In the genomic region with DNA sequence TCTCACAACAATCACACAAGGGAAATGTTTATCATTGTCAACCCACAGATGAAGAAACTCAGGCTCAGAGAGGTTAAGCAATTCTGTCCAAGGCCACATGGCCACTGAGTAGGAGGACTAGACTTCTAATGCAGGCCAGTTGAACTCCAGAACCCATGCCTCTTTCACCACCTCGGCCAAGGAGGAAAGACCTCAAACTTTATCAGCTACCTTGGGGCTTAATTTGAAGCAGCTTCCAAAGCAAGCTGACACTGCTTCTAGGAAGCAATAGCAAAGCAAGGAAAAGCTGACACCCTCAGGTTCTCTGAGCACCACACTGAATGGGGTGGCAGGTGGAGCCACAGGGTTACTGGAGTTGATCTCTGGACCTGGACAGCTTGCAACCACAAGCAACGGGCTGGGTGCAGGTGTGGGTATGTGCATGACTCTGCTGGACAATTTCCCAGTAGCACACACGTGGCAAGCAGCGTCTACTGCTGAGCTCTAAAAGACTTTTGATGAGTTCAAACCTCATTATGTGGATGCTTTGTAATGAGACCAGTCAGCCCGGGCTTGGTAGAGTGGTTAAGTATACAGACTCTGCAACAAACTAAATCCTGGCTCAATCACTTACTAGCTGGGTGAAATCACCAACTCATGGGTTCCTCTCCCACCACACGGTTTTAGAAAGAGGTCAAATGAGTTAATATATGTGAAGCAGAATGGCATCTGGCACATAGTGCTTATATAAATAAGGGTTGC, we compare ENCODE assay signal across 8 cellular contexts. TPM values are rescaled to one million over a fixed set of nuclear protein-coding genes. Genes with fewer than 3 reads are reported as not detected.
DNase-seq lines count a peak whose midpoint lies in the region; ATAC-seq and TF ChIP-seq lines count a peak whose summit lies in the region.

No MANE protein-coding gene starts in this region.

- H3K4me2 ChIP-seq in parathyroid adenoma (ENCODE audit: low read length), result no peak overlapping the region

- TF ChIP-seq CTCF in coronary artery (IDR thresholded peaks at IDR 0.05) (no peak), parathyroid adenoma (IDR thresholded peaks at IDR 0.05) (no peak), WERI-Rb-1 (IDR thresholded peaks at IDR 0.05; ENCODE audit: low read depth, low read length) (no peak)

- no peaks in the 10 kb centered on the region for H3K9me3 ChIP-seq in parathyroid adenoma (ENCODE audit: control insufficient read depth, low read length)
- no peaks in the 10 kb centered on the region for H3K9me3 ChIP-seq in WERI-Rb-1 (ENCODE audit: severe bottlenecking)

- DNase-seq in Jurkat, Clone E6-1 (ENCODE audit: low read depth, low spot score), result peak; percentile 31
- DNase-seq in coronary artery (ENCODE audit: low spot score), result no peak
- DNase-seq in stimulated activated CD4-positive, alpha-beta T cell treated with anti-CD3 and anti-CD28 coated beads, Interleukin-4, amount 100 ng/mL, for 1 hour, result no peak
- DNase-seq in activated T-cell treated with anti-CD3 and anti-CD28 coated beads, Interleukin-2, amount 50 U/mL, for 1 hour, result no peak
- no peak for DNase-seq in WERI-Rb-1

- H3K4me1 ChIP-seq in parathyroid adenoma, result peaks cover 35% of the 10 kb centered on the region

- peak overlapping the region; percentile 32 to 73 for H3K27ac ChIP-seq in coronary artery
- H3K27ac ChIP-seq in parathyroid adenoma, result peak overlapping the region; percentile 55
- H3K27ac ChIP-seq in WERI-Rb-1, result no peak overlapping the region

- H3K4me3 ChIP-seq in Jurkat, Clone E6-1 (ENCODE audit: low read length), result no peak overlapping the region
- H3K4me3 ChIP-seq in coronary artery (no peak overlapping the region), parathyroid adenoma (ENCODE audit: low read depth, low read length) (no peak overlapping the region), WERI-Rb-1 (ENCODE audit: low read depth, low read length) (no peak overlapping the region)

- no peaks in the 10 kb centered on the region for H3K27me3 ChIP-seq in parathyroid adenoma (ENCODE audit: control insufficient read depth, insufficient read depth, low read length)
- no peaks in the 10 kb centered on the region for H3K27me3 ChIP-seq in WERI-Rb-1 (ENCODE audit: insufficient read depth, low read depth, severe bottlenecking)

- peak overlapping the region; percentile 52 for H2AFZ ChIP-seq in parathyroid adenoma

- H3K36me3 ChIP-seq in parathyroid adenoma (ENCODE audit: control insufficient read depth, insufficient read depth, low read length) (no peaks in the 10 kb centered on the region), WERI-Rb-1 (no peaks in the 10 kb centered on the region)

- H3K9ac ChIP-seq in parathyroid adenoma, result no peak overlapping the region

- ATAC-seq in GM18907 (IDR thresholded peaks at IDR 0.05; ENCODE audit: unreplicated experiment) (peak; percentile 6), GM21528 (IDR thresholded peaks at IDR 0.05; ENCODE audit: low FRiP score, unreplicated experiment) (no peak)

- H3K79me2 ChIP-seq in parathyroid adenoma, result peaks cover 6% of the 10 kb centered on the region

RNA-seq across cellular contexts. Expression of gene CCNL1, which starts 23.1 kb away (rescaled TPM):
- 48.0 TPM for polyA plus RNA-seq in Jurkat, Clone E6-1 (2012; ENCODE audit: insufficient read depth, insufficient read length)
